1 cellular context compared by ENCODE assay signal in the genomic region with DNA sequence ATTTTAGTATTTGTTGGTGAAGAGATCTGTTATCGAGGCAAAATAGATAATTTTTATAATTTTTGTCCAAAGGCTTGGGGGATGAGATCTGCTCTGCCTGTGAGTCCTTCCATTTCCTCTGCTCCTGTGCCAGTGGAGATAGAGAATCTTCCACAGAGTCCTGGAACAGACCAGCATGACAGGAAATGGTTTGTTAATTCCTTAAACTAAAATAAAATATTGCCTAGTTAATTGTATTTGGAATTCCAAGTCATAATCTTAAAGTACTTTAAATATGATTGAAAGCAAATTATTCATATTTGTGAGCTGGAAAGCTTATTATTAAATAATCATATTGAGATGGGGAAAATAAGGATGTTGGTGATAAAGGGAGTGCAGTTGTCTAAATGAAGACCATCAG.
TF ChIP-seq lines count a peak whose summit lies in the region.

No MANE protein-coding gene starts in this region.

TF ChIP-seq in SK-N-SH treated with all-trans-retinoic acid at 6 μM for 48 hours, 23 proteins besides CTCF, POLR2A, EP300 and RAD21 (continued from another document):
- TF ChIP-seq, protein P1, sequence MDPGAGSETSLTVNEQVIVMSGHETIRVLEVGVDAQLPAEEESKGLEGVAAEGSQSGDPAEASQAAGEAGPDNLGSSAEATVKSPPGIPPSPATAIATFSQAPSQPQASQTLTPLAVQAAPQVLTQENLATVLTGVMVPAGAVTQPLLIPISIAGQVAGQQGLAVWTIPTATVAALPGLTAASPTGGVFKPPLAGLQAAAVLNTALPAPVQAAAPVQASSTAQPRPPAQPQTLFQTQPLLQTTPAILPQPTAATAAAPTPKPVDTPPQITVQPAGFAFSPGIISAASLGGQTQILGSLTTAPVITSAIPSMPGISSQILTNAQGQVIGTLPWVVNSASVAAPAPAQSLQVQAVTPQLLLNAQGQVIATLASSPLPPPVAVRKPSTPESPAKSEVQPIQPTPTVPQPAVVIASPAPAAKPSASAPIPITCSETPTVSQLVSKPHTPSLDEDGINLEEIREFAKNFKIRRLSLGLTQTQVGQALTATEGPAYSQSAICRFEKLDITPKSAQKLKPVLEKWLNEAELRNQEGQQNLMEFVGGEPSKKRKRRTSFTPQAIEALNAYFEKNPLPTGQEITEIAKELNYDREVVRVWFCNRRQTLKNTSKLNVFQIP (CRISPR knock-in tag; IDR thresholded peaks at IDR 0.05; ENCODE audit: borderline replicate concordance, low read depth) = 0 out of 2 replicates have a peak, but pooled peaks have one; percentile 26
- TF ChIP-seq PATZ1 (CRISPR knock-in tag; IDR thresholded peaks at IDR 0.05; ENCODE audit: borderline replicate concordance) (no peak), ZFP3 (CRISPR knock-in tag; IDR thresholded peaks at IDR 0.05) (no peak), GLIS3 (CRISPR knock-in tag; IDR thresholded peaks at IDR 0.05) (no peak), ESRRG (CRISPR knock-in tag; IDR thresholded peaks at IDR 0.05) (no peak)
TF ChIP-seq in SK-N-SH treated with all-trans-retinoic acid at 6 μM for 48 hours: peak in this region for 8.
